Comparison of ENCODE assay signal across 17 cellular contexts in genomic region chr3:140468407-140468806, GRCh38.
"Had no signal": no experiment of that assay in that cellular context is flagged by ENCODE, and none has a peak within 500 bp of the region (broad histone marks: within the 10 kb centered on the region; RNA-seq: fewer than 3 reads in every experiment).

No MANE protein-coding gene starts in this region.

- H3K27ac ChIP-seq: body of pancreas, colonic mucosa, thyroid gland had no signal

- H3K36me3 Mint-ChIP-seq: activated naive CD4-positive, alpha-beta T cell treated with anti-CD3 and anti-CD28 coated beads, Interleukin-2, amount 50 U/mL, for 24 hours; natural killer cell; stimulated activated memory B cell treated with anti-CD40 and anti-IgM and Interleukin-4, amounts not matched to agents 10 μg/mL and 1 μg/mL and 100 μg/mL, for 72 hours had no signal

- H3K4me3 ChIP-seq: body of pancreas, colonic mucosa, thyroid gland had no signal

- H3K36me3 ChIP-seq: colonic mucosa, thyroid gland had no signal

- H3K9me3 Mint-ChIP-seq: activated CD8-positive, alpha-beta T cell treated with anti-CD3 and anti-CD28 coated beads for 36 hours; activated naive CD4-positive, alpha-beta T cell treated with anti-CD3 and anti-CD28 coated beads, Interleukin-2, amount 50 U/mL, for 24 hours; activated T-cell treated with anti-CD3 and anti-CD28 coated beads, Interleukin-2, amount 50 U/mL, for 4 hours; natural killer cell; stimulated activated memory B cell treated with anti-CD40 and anti-IgM and Interleukin-4, amounts not matched to agents 10 μg/mL and 1 μg/mL and 100 μg/mL, for 72 hours had no signal

- H3K27me3 ChIP-seq: body of pancreas, colonic mucosa, thyroid gland had no signal

- ATAC-seq: activated CD8-positive, alpha-beta T cell treated with anti-CD3 and anti-CD28 coated beads for 36 hours; activated T-cell treated with anti-CD3 and anti-CD28 coated beads, Interleukin-2, amount 50 U/mL, for 4 hours; body of pancreas; natural killer cell; stimulated activated memory B cell treated with anti-CD40 and anti-IgM and Interleukin-4, amounts not matched to agents 10 μg/mL and 1 μg/mL and 100 μg/mL, for 72 hours had no signal

- DNase-seq: activated CD4-positive, alpha-beta T cell treated with anti-CD3 and anti-CD28 coated beads for 4 hours; activated CD8-positive, alpha-beta T cell treated with anti-CD3 and anti-CD28 coated beads for 36 hours; activated effector memory CD4-positive, alpha-beta T cell treated with anti-CD3 and anti-CD28 coated beads, Interleukin-2, amount 50 U/mL, for 16 hours; activated T-cell treated with anti-CD3 and anti-CD28 coated beads, Interleukin-2, amount 50 U/mL, for 4 hours; amygdala; body of pancreas; caudate nucleus; colonic mucosa; hippocampal formation; kidney; mesendoderm; natural killer cell; posterior cingulate gyrus; stimulated activated CD4-positive, alpha-beta T cell treated with anti-CD3 and anti-CD28 coated beads, Interleukin-2, amount 100 ng/mL, for 48 hours; thyroid gland had no signal

- H3K9me3 ChIP-seq: body of pancreas, colonic mucosa, thyroid gland had no signal

- H3K4me3 Mint-ChIP-seq: activated CD8-positive, alpha-beta T cell treated with anti-CD3 and anti-CD28 coated beads for 36 hours; activated naive CD4-positive, alpha-beta T cell treated with anti-CD3 and anti-CD28 coated beads, Interleukin-2, amount 50 U/mL, for 24 hours; activated T-cell treated with anti-CD3 and anti-CD28 coated beads, Interleukin-2, amount 50 U/mL, for 4 hours; natural killer cell; stimulated activated memory B cell treated with anti-CD40 and anti-IgM and Interleukin-4, amounts not matched to agents 10 μg/mL and 1 μg/mL and 100 μg/mL, for 72 hours had no signal

- H3K4me1 Mint-ChIP-seq: activated naive CD4-positive, alpha-beta T cell treated with anti-CD3 and anti-CD28 coated beads, Interleukin-2, amount 50 U/mL, for 24 hours; stimulated activated memory B cell treated with anti-CD40 and anti-IgM and Interleukin-4, amounts not matched to agents 10 μg/mL and 1 μg/mL and 100 μg/mL, for 72 hours had no signal

- H3K27me3 Mint-ChIP-seq: activated naive CD4-positive, alpha-beta T cell treated with anti-CD3 and anti-CD28 coated beads, Interleukin-2, amount 50 U/mL, for 24 hours; stimulated activated memory B cell treated with anti-CD40 and anti-IgM and Interleukin-4, amounts not matched to agents 10 μg/mL and 1 μg/mL and 100 μg/mL, for 72 hours had no signal

- H3K4me1 ChIP-seq: body of pancreas, colonic mucosa had no signal

- H3K27ac Mint-ChIP-seq: activated CD8-positive, alpha-beta T cell treated with anti-CD3 and anti-CD28 coated beads for 36 hours; activated naive CD4-positive, alpha-beta T cell treated with anti-CD3 and anti-CD28 coated beads, Interleukin-2, amount 50 U/mL, for 24 hours; natural killer cell; stimulated activated memory B cell treated with anti-CD40 and anti-IgM and Interleukin-4, amounts not matched to agents 10 μg/mL and 1 μg/mL and 100 μg/mL, for 72 hours had no signal
